ENCODE assay signal across 1 cellular context in the genomic region with DNA sequence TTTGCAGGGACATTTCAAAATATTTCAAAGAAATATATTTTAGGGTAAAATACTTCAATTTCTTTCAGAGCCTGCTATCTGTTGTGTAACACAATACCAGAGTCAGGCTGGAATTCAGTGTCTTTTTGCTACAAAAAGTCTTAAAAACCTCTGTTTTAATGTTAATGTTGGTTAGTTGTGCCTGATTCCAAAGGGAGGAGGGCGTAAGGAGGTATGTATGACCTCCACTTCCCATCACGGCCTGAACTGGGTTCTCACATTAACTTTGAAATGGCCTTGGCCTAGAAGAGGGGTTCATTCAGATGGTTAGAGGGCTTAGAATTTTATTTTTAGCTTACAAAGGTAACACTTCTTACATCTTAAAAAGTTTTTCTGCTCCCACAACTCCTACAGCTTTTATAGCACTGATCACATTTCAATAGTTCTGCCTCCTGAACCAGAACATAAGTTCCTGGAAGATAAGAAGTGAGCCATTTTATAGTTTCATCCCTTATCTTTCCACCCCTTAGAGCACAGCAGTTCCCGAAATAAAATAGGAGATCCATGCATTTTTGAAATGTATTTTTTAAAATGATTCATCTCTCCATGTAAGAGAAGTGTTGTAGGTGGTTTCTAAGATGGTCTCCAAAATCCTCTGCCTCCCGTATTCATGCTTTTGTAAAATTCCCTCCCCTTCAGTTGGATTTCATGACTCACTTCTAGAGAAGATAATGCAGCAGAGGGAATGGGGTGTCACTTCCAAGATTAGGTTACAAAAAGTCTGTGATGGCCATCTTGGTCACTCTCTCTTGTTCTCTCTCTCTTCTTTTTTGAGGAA.
TF ChIP-seq lines count a peak whose summit lies in the region.

No MANE protein-coding gene starts in this region.

TF ChIP-seq in K562, 482 proteins besides CTCF, POLR2A, EP300 and RAD21 (continued from another document and continues in another):
- TF ChIP-seq, protein P1, sequence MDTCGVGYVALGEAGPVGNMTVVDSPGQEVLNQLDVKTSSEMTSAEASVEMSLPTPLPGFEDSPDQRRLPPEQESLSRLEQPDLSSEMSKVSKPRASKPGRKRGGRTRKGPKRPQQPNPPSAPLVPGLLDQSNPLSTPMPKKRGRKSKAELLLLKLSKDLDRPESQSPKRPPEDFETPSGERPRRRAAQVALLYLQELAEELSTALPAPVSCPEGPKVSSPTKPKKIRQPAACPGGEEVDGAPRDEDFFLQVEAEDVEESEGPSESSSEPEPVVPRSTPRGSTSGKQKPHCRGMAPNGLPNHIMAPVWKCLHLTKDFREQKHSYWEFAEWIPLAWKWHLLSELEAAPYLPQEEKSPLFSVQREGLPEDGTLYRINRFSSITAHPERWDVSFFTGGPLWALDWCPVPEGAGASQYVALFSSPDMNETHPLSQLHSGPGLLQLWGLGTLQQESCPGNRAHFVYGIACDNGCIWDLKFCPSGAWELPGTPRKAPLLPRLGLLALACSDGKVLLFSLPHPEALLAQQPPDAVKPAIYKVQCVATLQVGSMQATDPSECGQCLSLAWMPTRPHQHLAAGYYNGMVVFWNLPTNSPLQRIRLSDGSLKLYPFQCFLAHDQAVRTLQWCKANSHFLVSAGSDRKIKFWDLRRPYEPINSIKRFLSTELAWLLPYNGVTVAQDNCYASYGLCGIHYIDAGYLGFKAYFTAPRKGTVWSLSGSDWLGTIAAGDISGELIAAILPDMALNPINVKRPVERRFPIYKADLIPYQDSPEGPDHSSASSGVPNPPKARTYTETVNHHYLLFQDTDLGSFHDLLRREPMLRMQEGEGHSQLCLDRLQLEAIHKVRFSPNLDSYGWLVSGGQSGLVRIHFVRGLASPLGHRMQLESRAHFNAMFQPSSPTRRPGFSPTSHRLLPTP (IDR thresholded peaks at IDR 0.05; ENCODE audit: borderline replicate concordance, extremely low read depth, insufficient read length): no peak
- TF ChIP-seq TCF3 (CRISPR knock-in tag; IDR thresholded peaks at IDR 0.05): peak; percentile 53
- TF ChIP-seq, protein P2, sequence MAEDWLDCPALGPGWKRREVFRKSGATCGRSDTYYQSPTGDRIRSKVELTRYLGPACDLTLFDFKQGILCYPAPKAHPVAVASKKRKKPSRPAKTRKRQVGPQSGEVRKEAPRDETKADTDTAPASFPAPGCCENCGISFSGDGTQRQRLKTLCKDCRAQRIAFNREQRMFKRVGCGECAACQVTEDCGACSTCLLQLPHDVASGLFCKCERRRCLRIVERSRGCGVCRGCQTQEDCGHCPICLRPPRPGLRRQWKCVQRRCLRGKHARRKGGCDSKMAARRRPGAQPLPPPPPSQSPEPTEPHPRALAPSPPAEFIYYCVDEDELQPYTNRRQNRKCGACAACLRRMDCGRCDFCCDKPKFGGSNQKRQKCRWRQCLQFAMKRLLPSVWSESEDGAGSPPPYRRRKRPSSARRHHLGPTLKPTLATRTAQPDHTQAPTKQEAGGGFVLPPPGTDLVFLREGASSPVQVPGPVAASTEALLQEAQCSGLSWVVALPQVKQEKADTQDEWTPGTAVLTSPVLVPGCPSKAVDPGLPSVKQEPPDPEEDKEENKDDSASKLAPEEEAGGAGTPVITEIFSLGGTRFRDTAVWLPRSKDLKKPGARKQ (CRISPR knock-in tag; IDR thresholded peaks at IDR 0.05): no peak
- TF ChIP-seq, protein P3, sequence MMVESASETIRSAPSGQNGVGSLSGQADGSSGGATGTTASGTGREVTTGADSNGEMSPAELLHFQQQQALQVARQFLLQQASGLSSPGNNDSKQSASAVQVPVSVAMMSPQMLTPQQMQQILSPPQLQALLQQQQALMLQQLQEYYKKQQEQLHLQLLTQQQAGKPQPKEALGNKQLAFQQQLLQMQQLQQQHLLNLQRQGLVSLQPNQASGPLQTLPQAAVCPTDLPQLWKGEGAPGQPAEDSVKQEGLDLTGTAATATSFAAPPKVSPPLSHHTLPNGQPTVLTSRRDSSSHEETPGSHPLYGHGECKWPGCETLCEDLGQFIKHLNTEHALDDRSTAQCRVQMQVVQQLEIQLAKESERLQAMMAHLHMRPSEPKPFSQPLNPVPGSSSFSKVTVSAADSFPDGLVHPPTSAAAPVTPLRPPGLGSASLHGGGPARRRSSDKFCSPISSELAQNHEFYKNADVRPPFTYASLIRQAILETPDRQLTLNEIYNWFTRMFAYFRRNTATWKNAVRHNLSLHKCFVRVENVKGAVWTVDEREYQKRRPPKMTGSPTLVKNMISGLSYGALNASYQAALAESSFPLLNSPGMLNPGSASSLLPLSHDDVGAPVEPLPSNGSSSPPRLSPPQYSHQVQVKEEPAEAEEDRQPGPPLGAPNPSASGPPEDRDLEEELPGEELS (CRISPR knock-in tag; IDR thresholded peaks at IDR 0.05; ENCODE audit: borderline replicate concordance): no peak
- no peak for TF ChIP-seq ESRRB (CRISPR knock-in tag; IDR thresholded peaks at IDR 0.05; ENCODE audit: borderline replicate concordance)
- TF ChIP-seq, protein P4, sequence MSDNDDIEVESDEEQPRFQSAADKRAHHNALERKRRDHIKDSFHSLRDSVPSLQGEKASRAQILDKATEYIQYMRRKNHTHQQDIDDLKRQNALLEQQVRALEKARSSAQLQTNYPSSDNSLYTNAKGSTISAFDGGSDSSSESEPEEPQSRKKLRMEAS (CRISPR knock-in tag; IDR thresholded peaks at IDR 0.05): no peak
- TF ChIP-seq SOX6 (IDR thresholded peaks at IDR 0.05): no peak
- no peak for TF ChIP-seq MECOM (CRISPR knock-in tag; IDR thresholded peaks at IDR 0.05)
- TF ChIP-seq POLR3G (IDR thresholded peaks at IDR 0.05; ENCODE audit: extremely low read depth, insufficient read length, insufficient replicate concordance): no peak
- TF ChIP-seq, protein P5, sequence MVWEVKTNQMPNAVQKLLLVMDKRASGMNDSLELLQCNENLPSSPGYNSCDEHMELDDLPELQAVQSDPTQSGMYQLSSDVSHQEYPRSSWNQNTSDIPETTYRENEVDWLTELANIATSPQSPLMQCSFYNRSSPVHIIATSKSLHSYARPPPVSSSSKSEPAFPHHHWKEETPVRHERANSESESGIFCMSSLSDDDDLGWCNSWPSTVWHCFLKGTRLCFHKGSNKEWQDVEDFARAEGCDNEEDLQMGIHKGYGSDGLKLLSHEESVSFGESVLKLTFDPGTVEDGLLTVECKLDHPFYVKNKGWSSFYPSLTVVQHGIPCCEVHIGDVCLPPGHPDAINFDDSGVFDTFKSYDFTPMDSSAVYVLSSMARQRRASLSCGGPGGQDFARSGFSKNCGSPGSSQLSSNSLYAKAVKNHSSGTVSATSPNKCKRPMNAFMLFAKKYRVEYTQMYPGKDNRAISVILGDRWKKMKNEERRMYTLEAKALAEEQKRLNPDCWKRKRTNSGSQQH (CRISPR knock-in tag; IDR thresholded peaks at IDR 0.05): no peak
- TF ChIP-seq, protein P6, sequence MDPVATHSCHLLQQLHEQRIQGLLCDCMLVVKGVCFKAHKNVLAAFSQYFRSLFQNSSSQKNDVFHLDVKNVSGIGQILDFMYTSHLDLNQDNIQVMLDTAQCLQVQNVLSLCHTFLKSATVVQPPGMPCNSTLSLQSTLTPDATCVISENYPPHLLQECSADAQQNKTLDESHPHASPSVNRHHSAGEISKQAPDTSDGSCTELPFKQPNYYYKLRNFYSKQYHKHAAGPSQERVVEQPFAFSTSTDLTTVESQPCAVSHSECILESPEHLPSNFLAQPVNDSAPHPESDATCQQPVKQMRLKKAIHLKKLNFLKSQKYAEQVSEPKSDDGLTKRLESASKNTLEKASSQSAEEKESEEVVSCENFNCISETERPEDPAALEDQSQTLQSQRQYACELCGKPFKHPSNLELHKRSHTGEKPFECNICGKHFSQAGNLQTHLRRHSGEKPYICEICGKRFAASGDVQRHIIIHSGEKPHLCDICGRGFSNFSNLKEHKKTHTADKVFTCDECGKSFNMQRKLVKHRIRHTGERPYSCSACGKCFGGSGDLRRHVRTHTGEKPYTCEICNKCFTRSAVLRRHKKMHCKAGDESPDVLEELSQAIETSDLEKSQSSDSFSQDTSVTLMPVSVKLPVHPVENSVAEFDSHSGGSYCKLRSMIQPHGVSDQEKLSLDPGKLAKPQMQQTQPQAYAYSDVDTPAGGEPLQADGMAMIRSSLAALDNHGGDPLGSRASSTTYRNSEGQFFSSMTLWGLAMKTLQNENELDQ (CRISPR knock-in tag; IDR thresholded peaks at IDR 0.05; ENCODE audit: borderline replicate concordance): no peak
- no peak for TF ChIP-seq NCOA6 (IDR thresholded peaks at IDR 0.05)
- TF ChIP-seq, protein P7, sequence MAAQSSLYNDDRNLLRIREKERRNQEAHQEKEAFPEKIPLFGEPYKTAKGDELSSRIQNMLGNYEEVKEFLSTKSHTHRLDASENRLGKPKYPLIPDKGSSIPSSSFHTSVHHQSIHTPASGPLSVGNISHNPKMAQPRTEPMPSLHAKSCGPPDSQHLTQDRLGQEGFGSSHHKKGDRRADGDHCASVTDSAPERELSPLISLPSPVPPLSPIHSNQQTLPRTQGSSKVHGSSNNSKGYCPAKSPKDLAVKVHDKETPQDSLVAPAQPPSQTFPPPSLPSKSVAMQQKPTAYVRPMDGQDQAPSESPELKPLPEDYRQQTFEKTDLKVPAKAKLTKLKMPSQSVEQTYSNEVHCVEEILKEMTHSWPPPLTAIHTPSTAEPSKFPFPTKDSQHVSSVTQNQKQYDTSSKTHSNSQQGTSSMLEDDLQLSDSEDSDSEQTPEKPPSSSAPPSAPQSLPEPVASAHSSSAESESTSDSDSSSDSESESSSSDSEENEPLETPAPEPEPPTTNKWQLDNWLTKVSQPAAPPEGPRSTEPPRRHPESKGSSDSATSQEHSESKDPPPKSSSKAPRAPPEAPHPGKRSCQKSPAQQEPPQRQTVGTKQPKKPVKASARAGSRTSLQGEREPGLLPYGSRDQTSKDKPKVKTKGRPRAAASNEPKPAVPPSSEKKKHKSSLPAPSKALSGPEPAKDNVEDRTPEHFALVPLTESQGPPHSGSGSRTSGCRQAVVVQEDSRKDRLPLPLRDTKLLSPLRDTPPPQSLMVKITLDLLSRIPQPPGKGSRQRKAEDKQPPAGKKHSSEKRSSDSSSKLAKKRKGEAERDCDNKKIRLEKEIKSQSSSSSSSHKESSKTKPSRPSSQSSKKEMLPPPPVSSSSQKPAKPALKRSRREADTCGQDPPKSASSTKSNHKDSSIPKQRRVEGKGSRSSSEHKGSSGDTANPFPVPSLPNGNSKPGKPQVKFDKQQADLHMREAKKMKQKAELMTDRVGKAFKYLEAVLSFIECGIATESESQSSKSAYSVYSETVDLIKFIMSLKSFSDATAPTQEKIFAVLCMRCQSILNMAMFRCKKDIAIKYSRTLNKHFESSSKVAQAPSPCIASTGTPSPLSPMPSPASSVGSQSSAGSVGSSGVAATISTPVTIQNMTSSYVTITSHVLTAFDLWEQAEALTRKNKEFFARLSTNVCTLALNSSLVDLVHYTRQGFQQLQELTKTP (IDR thresholded peaks at IDR 0.05; ENCODE audit: low read depth in 1 of 2, partially characterized antibody in 2 of 2): peak in 1 of 2 experiments; percentile 55
- peak; percentile 22; the same call in 1 of the 2 replicates for TF ChIP-seq NCOR1 (IDR thresholded peaks at IDR 0.05)
- TF ChIP-seq PCBP1 (IDR thresholded peaks at IDR 0.05; ENCODE audit: low read depth, low read length, poor library complexity, severe bottlenecking): no peak
- TF ChIP-seq CBFB (CRISPR knock-in tag; IDR thresholded peaks at IDR 0.05): no peak
- no peak for TF ChIP-seq ESRRA (IDR thresholded peaks at IDR 0.05; ENCODE audit: borderline replicate concordance, low read depth)
- TF ChIP-seq NRF1 (conservative IDR thresholded peaks at IDR 0.05 in 1 of 2, IDR thresholded peaks at IDR 0.05 in 1 of 2): no peak
- no peak for TF ChIP-seq ZNF551 (CRISPR knock-in tag; IDR thresholded peaks at IDR 0.05)
- TF ChIP-seq ILF3 (IDR thresholded peaks at IDR 0.05; ENCODE audit: borderline replicate concordance): no peak
- no peak for TF ChIP-seq ZNF785 (CRISPR knock-in tag; IDR thresholded peaks at IDR 0.05)
- TF ChIP-seq, protein P8, sequence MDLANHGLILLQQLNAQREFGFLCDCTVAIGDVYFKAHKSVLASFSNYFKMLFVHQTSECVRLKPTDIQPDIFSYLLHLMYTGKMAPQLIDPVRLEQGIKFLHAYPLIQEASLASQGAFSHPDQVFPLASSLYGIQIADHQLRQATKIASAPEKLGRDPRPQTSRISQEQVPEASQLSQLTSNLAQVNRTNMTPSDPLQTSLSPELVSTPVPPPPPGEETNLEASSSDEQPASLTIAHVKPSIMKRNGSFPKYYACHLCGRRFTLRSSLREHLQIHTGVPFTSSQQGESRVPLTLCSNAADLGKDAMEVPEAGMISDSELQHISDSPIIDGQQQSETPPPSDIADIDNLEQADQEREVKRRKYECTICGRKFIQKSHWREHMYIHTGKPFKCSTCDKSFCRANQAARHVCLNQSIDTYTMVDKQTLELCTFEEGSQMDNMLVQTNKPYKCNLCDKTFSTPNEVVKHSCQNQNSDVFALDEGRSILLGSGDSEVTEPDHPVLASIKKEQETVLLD (IDR thresholded peaks at IDR 0.05): 0 out of 2 replicates have a peak, but pooled peaks have one; percentile 21
- 0 out of 2 replicates have a peak, but pooled peaks have one; percentile 17 for TF ChIP-seq CTBP1 (IDR thresholded peaks at IDR 0.05; ENCODE audit: borderline replicate concordance)
- TF ChIP-seq, protein P9, sequence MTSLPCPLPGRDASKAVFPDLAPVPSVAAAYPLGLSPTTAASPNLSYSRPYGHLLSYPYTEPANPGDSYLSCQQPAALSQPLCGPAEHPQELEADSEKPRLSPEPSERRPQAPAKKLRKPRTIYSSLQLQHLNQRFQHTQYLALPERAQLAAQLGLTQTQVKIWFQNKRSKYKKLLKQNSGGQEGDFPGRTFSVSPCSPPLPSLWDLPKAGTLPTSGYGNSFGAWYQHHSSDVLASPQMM (CRISPR knock-in tag; IDR thresholded peaks at IDR 0.05): no peak
- peak; percentile 32; the same call in 1 of the 2 replicates for TF ChIP-seq NFIC (IDR thresholded peaks at IDR 0.05)
- TF ChIP-seq ZNF644 (tag; IDR thresholded peaks at IDR 0.05; ENCODE audit: low read depth): 0 out of 2 replicates have a peak, but pooled peaks have one; percentile 37
- TF ChIP-seq, protein P10, sequence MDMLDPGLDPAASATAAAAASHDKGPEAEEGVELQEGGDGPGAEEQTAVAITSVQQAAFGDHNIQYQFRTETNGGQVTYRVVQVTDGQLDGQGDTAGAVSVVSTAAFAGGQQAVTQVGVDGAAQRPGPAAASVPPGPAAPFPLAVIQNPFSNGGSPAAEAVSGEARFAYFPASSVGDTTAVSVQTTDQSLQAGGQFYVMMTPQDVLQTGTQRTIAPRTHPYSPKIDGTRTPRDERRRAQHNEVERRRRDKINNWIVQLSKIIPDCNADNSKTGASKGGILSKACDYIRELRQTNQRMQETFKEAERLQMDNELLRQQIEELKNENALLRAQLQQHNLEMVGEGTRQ (CRISPR knock-in tag; IDR thresholded peaks at IDR 0.05): no peak
- no peak for TF ChIP-seq KDM5B (IDR thresholded peaks at IDR 0.05; ENCODE audit: insufficient replicate concordance, low read depth, low read length)
- TF ChIP-seq ETV5 (CRISPR knock-in tag; IDR thresholded peaks at IDR 0.05; ENCODE audit: low read depth): no peak
- no peak for TF ChIP-seq HMG20B (CRISPR knock-in tag; IDR thresholded peaks at IDR 0.05)
- TF ChIP-seq CCAR2 (IDR thresholded peaks at IDR 0.05; ENCODE audit: low read depth, low read length): no peak
- no peak for TF ChIP-seq FOXP1 (CRISPR knock-in tag; IDR thresholded peaks at IDR 0.05)
- TF ChIP-seq, protein P11, sequence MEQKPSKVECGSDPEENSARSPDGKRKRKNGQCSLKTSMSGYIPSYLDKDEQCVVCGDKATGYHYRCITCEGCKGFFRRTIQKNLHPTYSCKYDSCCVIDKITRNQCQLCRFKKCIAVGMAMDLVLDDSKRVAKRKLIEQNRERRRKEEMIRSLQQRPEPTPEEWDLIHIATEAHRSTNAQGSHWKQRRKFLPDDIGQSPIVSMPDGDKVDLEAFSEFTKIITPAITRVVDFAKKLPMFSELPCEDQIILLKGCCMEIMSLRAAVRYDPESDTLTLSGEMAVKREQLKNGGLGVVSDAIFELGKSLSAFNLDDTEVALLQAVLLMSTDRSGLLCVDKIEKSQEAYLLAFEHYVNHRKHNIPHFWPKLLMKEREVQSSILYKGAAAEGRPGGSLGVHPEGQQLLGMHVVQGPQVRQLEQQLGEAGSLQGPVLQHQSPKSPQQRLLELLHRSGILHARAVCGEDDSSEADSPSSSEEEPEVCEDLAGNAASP (IDR thresholded peaks at IDR 0.05): no peak
- TF ChIP-seq NFRKB (IDR thresholded peaks at IDR 0.05; ENCODE audit: low read depth): no peak; the same call in none of the 2 replicates
- peak; percentile 62 for TF ChIP-seq TAL1 (IDR thresholded peaks at IDR 0.05)
- no peak for TF ChIP-seq STAT5A (IDR thresholded peaks at IDR 0.05; ENCODE audit: borderline replicate concordance, low read length)
- no peak for TF ChIP-seq ZNF57 (CRISPR knock-in tag; IDR thresholded peaks at IDR 0.05)
